ENCODE assay signal across 28 cellular contexts in the genomic region with DNA sequence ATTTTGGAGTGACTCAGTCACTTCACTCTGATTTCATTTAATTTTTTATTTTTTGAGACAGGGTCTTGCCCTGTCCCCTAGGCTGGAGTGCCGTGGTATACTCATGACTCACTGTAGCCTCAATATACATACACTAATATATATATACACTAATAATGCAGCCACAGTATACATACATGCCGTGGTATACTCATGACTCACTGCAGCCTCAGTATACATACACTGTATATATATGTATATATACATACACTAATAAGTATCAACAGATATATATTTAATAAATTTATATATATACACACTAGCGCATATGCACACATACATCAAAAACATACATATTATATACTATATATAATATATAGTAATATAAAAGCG.
A peak's percentile ranks its signal among the peaks of the same experiment; 100 is the strongest.
DNase-seq lines count a peak whose midpoint lies in the region; ATAC-seq, FAIRE-seq and TF ChIP-seq lines count a peak whose summit lies in the region.
"Had no signal": no experiment of that assay in that cellular context is flagged by ENCODE, and none has a peak within 500 bp of the region (broad histone marks: within the 10 kb centered on the region; RNA-seq: fewer than 3 reads in every experiment).

No MANE protein-coding gene starts in this region.

- CTCF ChIA-PET in mammary epithelial cell (lab: Charles Lee; ENCODE audit: low non-redundant PET): no interaction called here

- no peak overlapping the region for H2AFZ ChIP-seq in mammary epithelial cell (ENCODE audit: low read depth, low read length)

- BruUV-seq in mammary epithelial cell (replicated peaks; lab: Mats Ljungman, UMichigan): no TSS peak

- H3K36me3 ChIP-seq in HUES64 (ENCODE audit: insufficient read depth, low read length): no peaks in the 10 kb centered on the region
- H3K36me3 ChIP-seq in ectodermal cell (ENCODE audit: control insufficient read depth, insufficient read depth, low read length): no peaks in the 10 kb centered on the region
- H3K36me3 ChIP-seq in testis (ENCODE audit: low read depth, missing control alignments): no peaks in the 10 kb centered on the region
- no peaks in the 10 kb centered on the region for H3K36me3 ChIP-seq in mammary epithelial cell (ENCODE audit: insufficient read depth, low read length)
- H3K36me3 ChIP-seq: BE2C, BLaER1 had no signal

- H3K79me2 ChIP-seq in mammary epithelial cell (ENCODE audit: insufficient read depth, low read length): no peaks in the 10 kb centered on the region

- no peaks in the 10 kb centered on the region for H3K9me3 ChIP-seq in HUES64 (ENCODE audit: insufficient read depth, low read depth, low read length)
- H3K9me3 ChIP-seq in ectodermal cell (ENCODE audit: control insufficient read depth, low read length): no peaks in the 10 kb centered on the region
- no peaks in the 10 kb centered on the region for H3K9me3 ChIP-seq in testis
- H3K9me3 ChIP-seq in mammary epithelial cell (replicated peaks; ENCODE audit: insufficient read depth, low read length): peaks cover 6% of the 10 kb centered on the region
- H3K9me3 ChIP-seq: BE2C, BLaER1, Caco-2 had no signal

- dilution Hi-C loops in mammary epithelial cell (cut with HindIII; ENCODE audit: low sequenced_read_pairs): no loop called here

- H3K27me3 ChIP-seq in HUES64 (ENCODE audit: insufficient read depth, low read length) (no peaks in the 10 kb centered on the region), ectodermal cell (ENCODE audit: control insufficient read depth, insufficient read depth, low read length, poor library complexity, severe bottlenecking) (no peaks in the 10 kb centered on the region), testis (no peaks in the 10 kb centered on the region), mammary epithelial cell (ENCODE audit: insufficient read depth, low read length) (no peaks in the 10 kb centered on the region)
- H3K27me3 ChIP-seq: BE2C, BLaER1 had no signal

- 78% methylated on average over 1 of the region's 4 CpGs for WGBS in HUES64
- 67 to 91% methylated on average over 1 to 2 of the region's 4 CpGs for WGBS in ectodermal cell, 2 experiments
- WGBS in testis, 2 donors: 64 to 74% methylated on average over 4 of the region's 4 CpGs
- whole genome bisulfite sequencing in mammary epithelial cell (ENCODE audit: low coverage, missing lambda C conversion rate): 67% methylated on average over 4 of the region's 4 CpGs

- 0 out of 2 replicates have a peak overlapping the region, but pooled peaks have one; percentile 48 for H3K9ac ChIP-seq in HUES64 (ENCODE audit: low read depth, low read length)
- no peak overlapping the region for H3K9ac ChIP-seq in mammary epithelial cell (ENCODE audit: insufficient read depth, low read length)
- H3K9ac ChIP-seq: BLaER1 had no signal

- H3K27ac ChIP-seq in HUES64 (ENCODE audit: low read depth, low read length) (no peak overlapping the region), ectodermal cell (ENCODE audit: insufficient read depth, low read depth, low read length, poor library complexity, severe bottlenecking) (no peak overlapping the region), testis (no peak overlapping the region), mammary epithelial cell (ENCODE audit: insufficient read depth, low read depth, low read length) (no peak overlapping the region)
- H3K27ac ChIP-seq: BLaER1 had no signal

- no peaks in the 10 kb centered on the region for H4K20me1 ChIP-seq in mammary epithelial cell (ENCODE audit: insufficient read depth, low read length)
- H4K20me1 ChIP-seq: BLaER1 had no signal

- intact Hi-C loops in testis (cut with DNase I; ENCODE audit: low total_unique reads): no loop called here
- intact Hi-C loops in mammary epithelial cell (cut with micrococcal nuclease): no loop called here

- no peak overlapping the region for H3K4me2 ChIP-seq in mammary epithelial cell (ENCODE audit: insufficient read depth, low read depth, low read length)
- H3K4me2 ChIP-seq: BLaER1 had no signal

- TF ChIP-seq CTCF in fibroblast of villous mesenchyme (IDR thresholded peaks at IDR 0.05; ENCODE audit: insufficient read depth, low read depth, low read length) (no peak), testis (IDR thresholded peaks at IDR 0.05) (no peak), mammary epithelial cell (conservative IDR thresholded peaks at IDR 0.05 in 1 of 2, IDR thresholded peaks at IDR 0.05 in 1 of 2; ENCODE audit: extremely low read depth in 1 of 2, insufficient read depth in 1 of 2, low read depth in 1 of 2, low read length in 2 of 2) (no peak)

- in situ Hi-C loops in mammary epithelial cell (cut with MboI; ENCODE audit: low sequenced_read_pairs in 2 of 2): no loop called here

- H3K4me1 ChIP-seq in HUES64 (ENCODE audit: insufficient read depth, low read length): no peaks in the 10 kb centered on the region
- no peaks in the 10 kb centered on the region for H3K4me1 ChIP-seq in ectodermal cell (ENCODE audit: control insufficient read depth, insufficient read depth, low read length)
- H3K4me1 ChIP-seq in testis: no peaks in the 10 kb centered on the region
- no peaks in the 10 kb centered on the region for H3K4me1 ChIP-seq in mammary epithelial cell (ENCODE audit: insufficient read depth, low read length)
- H3K4me1 ChIP-seq: BE2C, BLaER1, Caco-2 had no signal

- peak overlapping the region; percentile 51 for H3K4me3 ChIP-seq in HUES64 (ENCODE audit: low read length)
- peak overlapping the region; percentile 41 for H3K4me3 ChIP-seq in ectodermal cell (ENCODE audit: insufficient read depth, low read depth, low read length)
- peak overlapping the region; percentile 57 for H3K4me3 ChIP-seq in fibroblast of villous mesenchyme (ENCODE audit: low read depth, low read length)
- H3K4me3 ChIP-seq in testis: peak overlapping the region; percentile 24 to 32
- H3K4me3 ChIP-seq in mammary epithelial cell (replicated peaks in 1 of 3; ENCODE audit: insufficient read depth in 1 of 3, low read depth in 2 of 3, low read length in 3 of 3): no peak overlapping the region
- H3K4me3 ChIP-seq: BLaER1, GM12878 had no signal

- ATAC-seq in GM18867 (IDR thresholded peaks at IDR 0.05; ENCODE audit: unreplicated experiment): no peak
- ATAC-seq: GM12878 had no signal

- FAIRE-seq in H54 (lab: Jason Lieb, UNC): no peak
- FAIRE-seq: D721Med, GM12878, GM12892, GM18507, GM19239 had no signal

- no peak for TF ChIP-seq POLR2A in testis (IDR thresholded peaks at IDR 0.05)
- TF ChIP-seq POLR2A in H54 (IDR thresholded peaks at IDR 0.05; ENCODE audit: low read depth, low read length): no peak

- no peak for DNase-seq in fibroblast of villous mesenchyme (ENCODE audit: low read depth)
- DNase-seq in testis: no peak
- no peak for DNase-seq in mammary epithelial cell
- no peak for DNase-seq in H54 (ENCODE audit: insufficient read length, low spot score)
- DNase-seq in midbrain (lab: John Stamatoyannopoulos, UW): no peak
- DNase-seq: 8988T; ACHN; BE2C; C1 segment of cervical spinal cord; Caco-2; Calu3; CD4-positive, alpha-beta memory T cell; CD4-positive, CD25-positive, alpha-beta regulatory T cell; DMS 273 treated with DMSO at 0.1 percent for 48 hours; DMS153; DMS79; DND-41; EL; GDM1 had no signal

Comparison
In these comparisons a context has a peak if more than half of its experiments do, and no peak if none do; other contexts are left out.
1. H3K4me3 ChIP-seq: peak in HUES64 (single experiment), ectodermal cell (single experiment), fibroblast of villous mesenchyme (single experiment) and testis (2 of 2); none in mammary epithelial cell (0 of 3).